In the genomic region with DNA sequence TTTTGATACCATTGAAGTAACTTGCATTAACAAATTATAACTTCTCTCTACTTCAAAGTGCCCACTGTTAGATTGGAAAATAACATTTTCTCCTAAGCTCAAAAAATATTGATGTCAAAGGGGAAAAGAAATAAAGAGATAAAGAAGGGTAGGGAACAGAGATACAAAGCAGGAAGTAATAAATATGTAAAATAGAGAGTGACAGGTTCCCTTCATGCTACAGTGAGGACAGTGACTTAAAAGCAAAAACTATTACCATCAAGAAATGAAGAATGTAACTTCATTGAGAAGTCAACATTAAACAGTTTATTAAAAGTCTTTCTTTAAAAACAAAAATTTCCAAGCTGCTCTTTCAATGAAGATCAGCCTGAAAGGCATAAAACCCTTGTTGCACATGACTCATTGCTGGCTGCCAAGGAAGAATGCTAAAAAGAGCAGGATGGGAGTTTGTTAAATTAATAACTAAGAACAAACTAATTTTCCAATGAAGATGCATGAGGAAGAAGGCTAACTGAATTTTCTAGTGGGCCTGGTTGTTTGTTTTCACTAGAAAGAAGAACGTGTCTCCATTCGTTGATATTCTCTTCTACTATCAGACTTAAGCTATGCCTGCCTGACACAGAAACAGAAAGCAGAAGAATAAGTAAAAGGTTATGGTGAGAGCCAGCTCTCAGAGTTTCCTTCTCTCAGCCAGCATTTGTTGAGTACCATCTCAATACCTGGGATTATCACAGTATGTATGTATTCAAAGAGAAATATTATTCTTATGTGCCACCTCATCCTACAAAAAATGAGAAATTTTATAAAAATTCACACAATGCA, we compare ENCODE assay signal across 1 cellular context.
TF ChIP-seq lines count a peak whose summit lies in the region.

No MANE protein-coding gene starts in this region.

TF ChIP-seq in IMR-90, 13 proteins besides CTCF, POLR2A, EP300 and RAD21:
- TF ChIP-seq BHLHE40 (IDR thresholded peaks at IDR 0.05; ENCODE audit: low read depth, low read length) (0 out of 2 replicates have a peak, but pooled peaks have one; percentile 8), NFE2L2 (IDR thresholded peaks at IDR 0.05; ENCODE audit: low read depth, low read length) (no peak)
TF ChIP-seq in IMR-90: peak in this region for 1.
